In genomic region chr4:4289930-4290850, GRCh38 we compare ENCODE assay signal across 1 cellular context.
TF ChIP-seq lines count a peak whose summit lies in the region.

TSS of gene LYAR (minus strand) at chr4:4290154. CDS start at chr4:4283742, 6,412 bp downstream.
TSS of gene ZBTB49 (plus strand) at chr4:4290251. CDS start at chr4:4299946, 9,695 bp downstream.

TF ChIP-seq in IMR-90, 13 proteins besides CTCF, POLR2A, EP300 and RAD21 (continued from another document):
- TF ChIP-seq USF2 (IDR thresholded peaks at IDR 0.05; ENCODE audit: low read depth, low read length) (peak; percentile 57; the same call in 1 of the 2 replicates), RCOR1 (IDR thresholded peaks at IDR 0.05; ENCODE audit: insufficient replicate concordance, low read length) (no peak)
TF ChIP-seq in IMR-90: peak in this region for 3.
